In the genomic region with DNA sequence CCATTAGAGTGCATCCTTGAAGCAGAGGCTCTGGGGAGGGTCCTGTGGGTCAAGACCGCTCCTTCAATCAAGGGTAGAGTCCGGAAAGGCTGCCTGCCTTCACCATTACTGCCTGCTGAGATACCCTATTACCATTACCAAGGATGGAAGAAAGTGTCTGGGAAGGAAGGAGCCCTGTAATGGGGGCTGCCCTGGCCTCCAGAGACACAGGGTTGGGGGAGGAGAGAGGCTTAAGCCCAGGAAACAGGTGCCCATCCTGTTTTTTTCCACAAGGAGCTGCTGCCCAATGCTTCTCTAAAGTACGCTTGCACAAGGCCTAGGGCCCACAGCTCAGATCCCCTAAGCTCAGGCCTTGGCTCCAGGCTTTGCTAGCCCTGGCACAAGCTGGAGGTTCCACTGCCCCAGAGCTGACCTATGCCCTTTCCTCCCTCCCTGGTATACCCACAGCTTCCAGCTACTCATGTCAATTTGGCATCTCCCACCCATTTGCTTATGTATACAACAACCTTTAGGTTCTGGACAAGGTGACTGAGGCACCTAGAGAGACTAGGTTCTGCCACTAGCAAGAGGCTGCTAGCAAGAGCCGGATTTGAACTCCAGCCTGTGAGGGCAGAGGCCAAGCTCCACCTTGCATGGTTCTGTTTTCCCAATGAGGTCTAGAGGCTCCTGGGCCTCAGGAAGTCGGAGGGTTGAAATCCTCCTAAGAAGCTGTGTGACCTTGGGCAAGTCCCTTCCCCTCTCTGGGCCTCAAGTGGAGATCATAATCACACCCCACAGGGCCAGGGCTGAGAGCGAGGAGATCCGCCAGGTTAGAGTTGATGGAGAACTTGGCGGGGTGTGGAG, we compare ENCODE assay signal across 11 cellular contexts. TPM values are rescaled to one million over a fixed set of nuclear protein-coding genes. Genes with fewer than 3 reads are reported as not detected.
A peak's percentile ranks its signal among the peaks of the same experiment; 100 is the strongest.
DNase-seq lines count a peak whose midpoint lies in the region; ATAC-seq and TF ChIP-seq lines count a peak whose summit lies in the region.
"Had no signal": no experiment of that assay in that cellular context is flagged by ENCODE, and none has a peak within 500 bp of the region (broad histone marks: within the 10 kb centered on the region; RNA-seq: fewer than 3 reads in every experiment).

No MANE protein-coding gene starts in this region.

- H3K27me3 Mint-ChIP-seq in activated T-cell treated with anti-CD3 and anti-CD28 coated beads, Interleukin-2, amount 50 U/mL, for 24 hours = no peaks in the 10 kb centered on the region
- H3K27me3 Mint-ChIP-seq in endothelial cell (ENCODE audit: unreplicated experiment) (peaks cover 10% of the 10 kb centered on the region), progenitor cell of endocrine pancreas (peaks cover 3% of the 10 kb centered on the region)
- H3K27me3 Mint-ChIP-seq: effector memory CD8-positive, alpha-beta T cell had no signal

- H3K4me1 Mint-ChIP-seq in activated T-cell treated with anti-CD3 and anti-CD28 coated beads, Interleukin-2, amount 50 U/mL, for 24 hours (ENCODE audit: low read depth) = peaks cover 24% of the 10 kb centered on the region
- H3K4me1 Mint-ChIP-seq in endothelial cell (ENCODE audit: unreplicated experiment) = peaks cover 32% of the 10 kb centered on the region
- H3K4me1 Mint-ChIP-seq in progenitor cell of endocrine pancreas (ENCODE audit: low read depth) = peaks cover 11% of the 10 kb centered on the region

- no peak overlapping the region for H2AFZ ChIP-seq in OCI-LY7 (ENCODE audit: low read length)

- H3K4me3 ChIP-seq in OCI-LY7 (ENCODE audit: low read depth, low read length, poor library complexity, severe bottlenecking) = no peak overlapping the region
- no peak overlapping the region for H3K4me3 ChIP-seq in upper lobe of right lung

- POLR2A ChIA-PET in OCI-LY7 (lab: Charles Lee) = interaction anchor here (0.7 kb wide), 1 partner anchor 68 kb away, joined by 3 read pairs; a partner anchor contains a TSS

- H3K9me3 ChIP-seq in OCI-LY7 (ENCODE audit: low read length) (no peaks in the 10 kb centered on the region), upper lobe of right lung (no peaks in the 10 kb centered on the region)
- H3K9me3 ChIP-seq: ascending aorta had no signal

- H3K36me3 ChIP-seq in OCI-LY7 (ENCODE audit: insufficient read depth, low read length) (peaks cover 5% of the 10 kb centered on the region; the same call in 1 of the 2 replicates), upper lobe of right lung (peaks cover 6% of the 10 kb centered on the region)

- intact Hi-C loops in OCI-LY7 (cut with micrococcal nuclease; ENCODE audit: unreplicated experiment) (no loop called here), upper lobe of right lung (cut with DNase I) (no loop called here)

- peaks cover 60% of the 10 kb centered on the region for H3K4me1 ChIP-seq in OCI-LY7 (ENCODE audit: insufficient read depth, low read length, poor library complexity, severe bottlenecking)
- H3K4me1 ChIP-seq in upper lobe of right lung = peaks cover 31% of the 10 kb centered on the region

- H3K27ac ChIP-seq in OCI-LY7 (ENCODE audit: low read depth, low read length, poor library complexity, severe bottlenecking) (no peak overlapping the region), upper lobe of right lung (no peak overlapping the region)
- H3K27ac ChIP-seq: ascending aorta had no signal

- H3K79me2 ChIP-seq in OCI-LY7 (ENCODE audit: insufficient read depth, low read depth, low read length) = peaks cover 15% of the 10 kb centered on the region

- no peak overlapping the region for H3K27ac Mint-ChIP-seq in activated T-cell treated with anti-CD3 and anti-CD28 coated beads, Interleukin-2, amount 50 U/mL, for 24 hours
- peak overlapping the region; percentile 57 for H3K27ac Mint-ChIP-seq in endothelial cell (ENCODE audit: unreplicated experiment)
- no peak overlapping the region for H3K27ac Mint-ChIP-seq in progenitor cell of endocrine pancreas
- H3K27ac Mint-ChIP-seq: effector memory CD8-positive, alpha-beta T cell had no signal

- CTCF ChIA-PET in OCI-LY7 (lab: Charles Lee; ENCODE audit: unreplicated experiment) = interaction anchor here (0.8 to 1.4 kb wide), 2 partner anchors 9 to 45 kb away, joined by 3 read pairs; no protein-coding TSS in a partner anchor

- no TSS peak for BruUV-seq in OCI-LY7 (replicated peaks; lab: Mats Ljungman, UMichigan)

- DNase-seq in activated T-cell treated with anti-CD3 and anti-CD28 coated beads, Interleukin-2, amount 50 U/mL, for 24 hours = no peak
- DNase-seq in activated T-cell treated with anti-CD3 and anti-CD28 coated beads, Interleukin-2, amount 50 U/mL, for 1 hour = no peak
- DNase-seq in OCI-LY7 (ENCODE audit: low spot score) (no peak), endothelial cell (ENCODE audit: low spot score) (no peak), progenitor cell of endocrine pancreas (ENCODE audit: low spot score, unreplicated experiment) (no peak), upper lobe of right lung (no peak)
- DNase-seq: effector memory CD8-positive, alpha-beta T cell; NCI-H1930 had no signal

- H3K9me2 ChIP-seq in OCI-LY7 (ENCODE audit: insufficient read depth, low read length) = no peaks in the 10 kb centered on the region

- H3K9me3 Mint-ChIP-seq in activated T-cell treated with anti-CD3 and anti-CD28 coated beads, Interleukin-2, amount 50 U/mL, for 24 hours = no peaks in the 10 kb centered on the region
- H3K9me3 Mint-ChIP-seq in endothelial cell (ENCODE audit: unreplicated experiment) (no peaks in the 10 kb centered on the region), progenitor cell of endocrine pancreas (ENCODE audit: low read depth) (no peaks in the 10 kb centered on the region)
- H3K9me3 Mint-ChIP-seq: effector memory CD8-positive, alpha-beta T cell had no signal

- no peaks in the 10 kb centered on the region for H4K20me1 ChIP-seq in OCI-LY7 (ENCODE audit: insufficient read depth, low read length)

- peak overlapping the region; percentile 24; the same call in 1 of the 2 replicates for H3K4me2 ChIP-seq in OCI-LY7 (ENCODE audit: low read length)

- ATAC-seq in GM18520 (IDR thresholded peaks at IDR 0.05; ENCODE audit: unreplicated experiment) (no peak), GM18498 (IDR thresholded peaks at IDR 0.05; ENCODE audit: unreplicated experiment) (no peak), upper lobe of right lung (no peak)
- ATAC-seq: effector memory CD8-positive, alpha-beta T cell had no signal

- H3K4me3 Mint-ChIP-seq in activated T-cell treated with anti-CD3 and anti-CD28 coated beads, Interleukin-2, amount 50 U/mL, for 24 hours = peak overlapping the region; percentile 6
- H3K4me3 Mint-ChIP-seq in endothelial cell (ENCODE audit: unreplicated experiment) (peak overlapping the region; percentile 69), progenitor cell of endocrine pancreas (ENCODE audit: low read depth) (peak overlapping the region; percentile 33)

- peaks cover 15% of the 10 kb centered on the region for H3K36me3 Mint-ChIP-seq in activated T-cell treated with anti-CD3 and anti-CD28 coated beads, Interleukin-2, amount 50 U/mL, for 24 hours (ENCODE audit: low read depth)
- H3K36me3 Mint-ChIP-seq in endothelial cell (ENCODE audit: low read depth, unreplicated experiment) (peaks cover 4% of the 10 kb centered on the region), progenitor cell of endocrine pancreas (ENCODE audit: insufficient read depth) (no peaks in the 10 kb centered on the region)

- no peak for TF ChIP-seq CTCF in OCI-LY7 (conservative IDR thresholded peaks at IDR 0.05; ENCODE audit: low read length)
- no peak for TF ChIP-seq CTCF in endothelial cell (IDR thresholded peaks at IDR 0.05; ENCODE audit: unreplicated experiment)
- TF ChIP-seq CTCF in progenitor cell of endocrine pancreas (IDR thresholded peaks at IDR 0.05; ENCODE audit: unreplicated experiment) = no peak
- TF ChIP-seq CTCF in upper lobe of right lung (IDR thresholded peaks at IDR 0.05) = no peak

- no peaks in the 10 kb centered on the region for H3K27me3 ChIP-seq in upper lobe of right lung
- H3K27me3 ChIP-seq: ascending aorta had no signal

RNA-seq across cellular contexts. Expression of a gene that starts 1.5 kb away (rescaled TPM):
- total RNA-seq in OCI-LY7 (2014; rRNA removed; shearing (Covaris generic)) = 7.6 and 8.6 TPM in 2 replicates
- 10.3 and 12.4 TPM in 2 replicates for total RNA-seq in OCI-LY7 (2022)
- total RNA-seq in endothelial cell (ENCODE audit: unreplicated experiment) = 51.0 TPM
- 22.6 and 27.3 TPM in 2 replicates for total RNA-seq in progenitor cell of endocrine pancreas
- total RNA-seq in upper lobe of right lung = 32.4 TPM

RNA-seq across cellular contexts. Expression of a gene that starts 3.0 kb away (rescaled TPM):
- total RNA-seq in OCI-LY7 (2014; rRNA removed; shearing (Covaris generic)) = 198 and 219 TPM in 2 replicates
- total RNA-seq in OCI-LY7 (2022) (207 and 223 TPM in 2 replicates), endothelial cell (ENCODE audit: unreplicated experiment) (201 TPM), progenitor cell of endocrine pancreas (198 TPM in 2 replicates), upper lobe of right lung (76.5 TPM)

RNA-seq across cellular contexts. Expression of a gene that starts 8.9 kb away (rescaled TPM):
- 57.3 and 70.6 TPM in 2 replicates for total RNA-seq in OCI-LY7 (2014; rRNA removed; shearing (Covaris generic))
- 39.7 and 45.5 TPM in 2 replicates for total RNA-seq in OCI-LY7 (2022)
- 35.3 TPM for total RNA-seq in endothelial cell (ENCODE audit: unreplicated experiment)
- 48.5 and 57.7 TPM in 2 replicates for total RNA-seq in progenitor cell of endocrine pancreas
- 53.9 TPM for total RNA-seq in upper lobe of right lung

RNA-seq across cellular contexts. Expression of a gene that starts 15.4 kb away (rescaled TPM):
- 35.3 and 46.3 TPM in 2 replicates for total RNA-seq in OCI-LY7 (2014; rRNA removed; shearing (Covaris generic))
- total RNA-seq in OCI-LY7 (2022) = 59.6 and 60.8 TPM in 2 replicates
- 11.5 TPM for total RNA-seq in endothelial cell (ENCODE audit: unreplicated experiment)
- total RNA-seq in progenitor cell of endocrine pancreas = 66.1 and 68.2 TPM in 2 replicates
- 172 TPM for total RNA-seq in upper lobe of right lung

RNA-seq across cellular contexts. Expression of a gene that starts 19.4 kb away (rescaled TPM):
- 14.1 and 19.2 TPM in 2 replicates for total RNA-seq in OCI-LY7 (2014; rRNA removed; shearing (Covaris generic))
- total RNA-seq in OCI-LY7 (2022) (42.4 and 56.0 TPM in 2 replicates), endothelial cell (ENCODE audit: unreplicated experiment) (38.0 TPM), progenitor cell of endocrine pancreas (35.4 and 39.1 TPM in 2 replicates), upper lobe of right lung (36.4 TPM)

Comparison
In these comparisons a context has a peak if more than half of its experiments do, and no peak if none do; other contexts are left out.
1. H3K4me3 Mint-ChIP-seq: peak in every context shown above with its lines; median percentile 69 in endothelial cell; 33 in progenitor cell of endocrine pancreas; 6 in activated T-cell treated with anti-CD3 and anti-CD28 coated beads, Interleukin-2, amount 50 U/mL, for 24 hours.